In the genomic region with DNA sequence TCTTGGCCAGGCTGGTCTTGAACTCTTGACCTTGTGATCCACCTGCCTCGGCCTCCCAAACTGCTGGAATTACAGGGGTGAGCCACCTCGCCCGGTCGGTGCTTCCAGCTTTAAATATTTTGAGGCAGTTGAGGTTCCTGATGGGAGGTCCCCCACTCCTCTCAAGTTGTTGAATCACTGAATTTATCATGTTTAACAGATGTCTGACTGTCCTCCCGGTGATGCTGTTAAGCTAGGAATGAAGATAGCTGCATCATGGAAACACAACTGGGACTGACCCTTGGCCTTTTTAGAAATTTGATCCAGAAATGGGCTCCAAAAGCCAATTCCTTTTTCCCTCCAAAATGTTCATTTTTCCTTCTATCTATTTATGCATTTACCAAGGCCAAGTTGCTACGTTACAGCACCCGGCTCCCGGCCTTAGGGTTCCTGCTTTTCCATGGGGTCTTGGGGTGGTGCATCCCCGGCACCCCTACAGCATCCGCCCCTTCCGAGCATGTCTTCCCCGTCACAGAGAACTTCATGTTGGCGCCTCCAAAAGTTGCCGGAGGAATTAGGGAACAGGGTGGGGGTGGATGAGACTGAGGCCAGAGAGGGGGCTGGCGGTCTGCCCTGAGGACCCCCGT, we compare ENCODE assay signal across 9 cellular contexts. TPM values are rescaled to one million over a fixed set of nuclear protein-coding genes. Genes with fewer than 3 reads are reported as not detected.
DNase-seq lines count a peak whose midpoint lies in the region; TF ChIP-seq lines count a peak whose summit lies in the region.
"Had no signal": no experiment of that assay in that cellular context is flagged by ENCODE, and none has a peak within 500 bp of the region (broad histone marks: within the 10 kb centered on the region; RNA-seq: fewer than 3 reads in every experiment).

No MANE protein-coding gene starts in this region.

- no peak for TF ChIP-seq CTCF in transverse colon (IDR thresholded peaks at IDR 0.05)

- H3K27me3 ChIP-seq in iPS-20b (ENCODE audit: insufficient read depth, low read length) (no peaks in the 10 kb centered on the region), transverse colon (no peaks in the 10 kb centered on the region)

- no peak for TF ChIP-seq POLR2A in transverse colon (IDR thresholded peaks at IDR 0.05)

- no peaks in the 10 kb centered on the region for H3K4me1 ChIP-seq in iPS-20b (ENCODE audit: insufficient read depth, low read length)
- peaks cover under 1 to 6% (median 3%) of the 10 kb centered on the region in 4 donors for H3K4me1 ChIP-seq in transverse colon

- no peak for DNase-seq in activated naive CD4-positive, alpha-beta T cell treated with anti-CD3 and anti-CD28 coated beads for 36 hours
- no peak for DNase-seq in activated naive CD4-positive, alpha-beta T cell treated with Interleukin-2 at 50 U/mL for 16 hours
- DNase-seq in activated CD4-positive, alpha-beta memory T cell treated with anti-CD3 and anti-CD28 coated beads for 36 hours, result no peak
- DNase-seq in transverse colon (no peak), SK-N-DZ (ENCODE audit: low spot score) (no peak), NOMO-1 treated with DMSO at 0.1 percent for 48 hours (lab: John Stamatoyannopoulos, UW; ENCODE audit: unreplicated experiment) (no peak), NCI-H146 treated with DMSO at 0.1 percent for 48 hours (lab: John Stamatoyannopoulos, UW; ENCODE audit: unreplicated experiment) (no peak)
- DNase-seq: NCI-H524 had no signal

- H3K27ac ChIP-seq in iPS-20b (ENCODE audit: low read length), result no peak overlapping the region
- peak overlapping the region in 3 of 4 donors; percentile 73 to 83 (median 82) for H3K27ac ChIP-seq in transverse colon

- intact Hi-C loops in activated naive CD4-positive, alpha-beta T cell treated with anti-CD3 and anti-CD28 coated beads for 36 hours (cut with micrococcal nuclease), result loop anchor here (1.0 kb wide), 1 partner anchor 31 kb away; no protein-coding TSS in a partner anchor
- intact Hi-C loops in activated CD4-positive, alpha-beta memory T cell treated with anti-CD3 and anti-CD28 coated beads for 36 hours (cut with micrococcal nuclease), result loop anchor here (1.0 kb wide), 1 partner anchor 16 kb away; no protein-coding TSS in a partner anchor
- intact Hi-C loops in transverse colon (cut with DNase I; ENCODE audit: low total_unique reads), result no loop called here

- no peak for TF ChIP-seq EP300 in transverse colon (IDR thresholded peaks at IDR 0.05; ENCODE audit: low read depth)

- H3K27me3 Mint-ChIP-seq in activated naive CD4-positive, alpha-beta T cell treated with anti-CD3 and anti-CD28 coated beads for 36 hours (ENCODE audit: low read depth), result no peaks in the 10 kb centered on the region
- H3K27me3 Mint-ChIP-seq in activated CD4-positive, alpha-beta memory T cell treated with anti-CD3 and anti-CD28 coated beads for 36 hours, result no peaks in the 10 kb centered on the region

- WGBS in transverse colon (ENCODE audit: low coverage in 1 of 2), 2 donors, result 65 to 83% methylated on average over 4 to 16 of the region's 16 CpGs

- peak overlapping the region; percentile 72; the same call in 1 of the 2 replicates for H3K4me3 ChIP-seq in iPS-20b (ENCODE audit: low read length)
- peak overlapping the region in 3 of 4 donors; percentile 42 to 55 (median 55) for H3K4me3 ChIP-seq in transverse colon

- H3K36me3 ChIP-seq in iPS-20b (ENCODE audit: insufficient read depth, low read depth, low read length) (peaks cover 24% of the 10 kb centered on the region), transverse colon (no peaks in the 10 kb centered on the region)

- CTCF ChIA-PET in activated naive CD4-positive, alpha-beta T cell treated with anti-CD3 and anti-CD28 coated beads for 36 hours (lab: Charles Lee), result interaction anchor here (0.6 to 2.0 kb wide), 9 partner anchors 8 to 136 kb away, joined by 3 to 10 read pairs (median 6); partner anchors contain the start of gene PSD4
- CTCF ChIA-PET in activated CD4-positive, alpha-beta memory T cell treated with anti-CD3 and anti-CD28 coated beads for 36 hours (lab: Charles Lee), result interaction anchor here (0.6 to 8.4 kb wide), 12 partner anchors 12 to 205 kb away, joined by 3 to 56 read pairs (median 5); no protein-coding TSS in a partner anchor

- H3K9me3 ChIP-seq in iPS-20b (ENCODE audit: insufficient read depth, low read depth, low read length) (no peaks in the 10 kb centered on the region), transverse colon (no peaks in the 10 kb centered on the region)

- peak overlapping the region; percentile 67; the same call in 1 of the 2 replicates for H3K9ac ChIP-seq in iPS-20b (ENCODE audit: low read depth, low read length)

- H3K9me3 Mint-ChIP-seq in activated naive CD4-positive, alpha-beta T cell treated with anti-CD3 and anti-CD28 coated beads for 36 hours, result no peaks in the 10 kb centered on the region
- no peaks in the 10 kb centered on the region for H3K9me3 Mint-ChIP-seq in activated CD4-positive, alpha-beta memory T cell treated with anti-CD3 and anti-CD28 coated beads for 36 hours

- peak overlapping the region; percentile 88 for H3K4me3 Mint-ChIP-seq in activated naive CD4-positive, alpha-beta T cell treated with anti-CD3 and anti-CD28 coated beads for 36 hours
- H3K4me3 Mint-ChIP-seq in activated CD4-positive, alpha-beta memory T cell treated with anti-CD3 and anti-CD28 coated beads for 36 hours, result peak overlapping the region; percentile 87

- peaks cover 6% of the 10 kb centered on the region for H3K36me3 Mint-ChIP-seq in activated naive CD4-positive, alpha-beta T cell treated with anti-CD3 and anti-CD28 coated beads for 36 hours (ENCODE audit: low read depth)
- H3K36me3 Mint-ChIP-seq in activated CD4-positive, alpha-beta memory T cell treated with anti-CD3 and anti-CD28 coated beads for 36 hours, result peaks cover 18% of the 10 kb centered on the region

- peaks cover 39% of the 10 kb centered on the region for H3K4me1 Mint-ChIP-seq in activated naive CD4-positive, alpha-beta T cell treated with anti-CD3 and anti-CD28 coated beads for 36 hours (ENCODE audit: low read depth)
- H3K4me1 Mint-ChIP-seq in activated CD4-positive, alpha-beta memory T cell treated with anti-CD3 and anti-CD28 coated beads for 36 hours (ENCODE audit: low read depth), result peaks cover 35% of the 10 kb centered on the region

- in situ Hi-C loops in transverse colon (cut with MboI; ENCODE audit: low pct_ligation_motif_present in 1 of 4, low pct_unique_long_range_greater_than_20kb in 1 of 4, low sequenced_read_pairs in 3 of 4), result no loop called here

- POLR2A ChIA-PET in activated CD4-positive, alpha-beta memory T cell treated with anti-CD3 and anti-CD28 coated beads for 36 hours (lab: Charles Lee), result interaction anchor here (1.4 to 1.6 kb wide), 2 partner anchors 36 to 60 kb away, joined by 3 to 15 read pairs; partner anchors contain the start of gene PSD4

- peak overlapping the region; percentile 91 for H3K27ac Mint-ChIP-seq in activated naive CD4-positive, alpha-beta T cell treated with anti-CD3 and anti-CD28 coated beads for 36 hours
- H3K27ac Mint-ChIP-seq in activated CD4-positive, alpha-beta memory T cell treated with anti-CD3 and anti-CD28 coated beads for 36 hours, result peak overlapping the region; percentile 91

RNA-seq across cellular contexts. Expression of gene PAX8, which starts 43.9 kb away (rescaled TPM):
- 1 to 10 TPM; 2.0 to 2.8 TPM for total RNA-seq in activated naive CD4-positive, alpha-beta T cell treated with anti-CD3 and anti-CD28 coated beads for 36 hours
- 1 to 10 TPM; 2.6 to 4.1 TPM for total RNA-seq in activated CD4-positive, alpha-beta memory T cell treated with anti-CD3 and anti-CD28 coated beads for 36 hours
- total RNA-seq in transverse colon, result 10 to 100 TPM in 2 of 4 donors, 1 to 10 TPM in 2; 1.6 to 13.7 (median 8.3) TPM
- not detected in 2 replicates for polyA plus RNA-seq in SK-N-DZ (2014; cell fraction: cytosol; rRNA removed)
- polyA plus RNA-seq in SK-N-DZ (2014; cell fraction: nucleus; rRNA removed), result not detected in 2 replicates
